1 cellular context compared by ENCODE assay signal in genomic region chr6:144543006-144543871, GRCh38.
TF ChIP-seq lines count a peak whose summit lies in the region.

No MANE protein-coding gene starts in this region.

TF ChIP-seq in HepG2, 621 proteins besides CTCF, POLR2A, EP300 and RAD21:
- TF ChIP-seq GLMP (CRISPR knock-in tag; IDR thresholded peaks at IDR 0.05; ENCODE audit: borderline replicate concordance), result no peak
- TF ChIP-seq SUZ12 (IDR thresholded peaks at IDR 0.05; ENCODE audit: low read depth, low read length), result 0 out of 2 replicates have a peak, but pooled peaks have one; percentile 3
- no peak for TF ChIP-seq ZNF124 (CRISPR knock-in tag; IDR thresholded peaks at IDR 0.05)
TF ChIP-seq in HepG2: peak in this region for 1.
